Comparison of ENCODE assay signal across 9 cellular contexts in genomic region chr15:64919721-64920120, GRCh38.
"Had no signal": no experiment of that assay in that cellular context is flagged by ENCODE, and none has a peak within 500 bp of the region (broad histone marks: within the 10 kb centered on the region; RNA-seq: fewer than 3 reads in every experiment).

No MANE protein-coding gene starts in this region.

- ATAC-seq: HepG2, K562 had no signal

- FAIRE-seq: H54, HepG2, K562 had no signal

- H2AFZ ChIP-seq: GM23248 had no signal

- H3K27ac ChIP-seq: GM23248, HL-60 had no signal

- H3K4me3 ChIP-seq: GM23248, K562 had no signal

- H3K9ac ChIP-seq: GM23248 had no signal

- DNase-seq: GM23248, GOT3, H9, HCEC 1CT, KG1 had no signal
